ENCODE assay signal across 9 cellular contexts in genomic region chr6:150813319-150813992, GRCh38. TPM values are rescaled to one million over a fixed set of nuclear protein-coding genes. Genes with fewer than 3 reads are reported as not detected.
A peak's percentile ranks its signal among the peaks of the same experiment; 100 is the strongest.
DNase-seq lines count a peak whose midpoint lies in the region; ATAC-seq and TF ChIP-seq lines count a peak whose summit lies in the region.
"Had no signal": no experiment of that assay in that cellular context is flagged by ENCODE, and none has a peak within 500 bp of the region (broad histone marks: within the 10 kb centered on the region; RNA-seq: fewer than 3 reads in every experiment).

No MANE protein-coding gene starts in this region.

- ATAC-seq in activated CD8-positive, alpha-beta T cell treated with anti-CD3 and anti-CD28 coated beads for 36 hours = peak; percentile 84
- no peak for ATAC-seq in activated CD8-positive, alpha-beta T cell treated with anti-CD3 and anti-CD28 coated beads, Interleukin-2, amount 10 ng/mL, durations not matched to agents 7 days and 5 days
- ATAC-seq in HG02973 (IDR thresholded peaks at IDR 0.05; ENCODE audit: unreplicated experiment) (peak; percentile 58), heart left ventricle (peak; percentile 11 to 48 (median 32))

- peaks cover 25% of the 10 kb centered on the region for H3K4me1 Mint-ChIP-seq in activated CD8-positive, alpha-beta T cell treated with anti-CD3 and anti-CD28 coated beads for 36 hours (ENCODE audit: low read depth)
- H3K4me1 Mint-ChIP-seq in activated CD8-positive, alpha-beta T cell treated with anti-CD3 and anti-CD28 coated beads, Interleukin-2, amount 10 ng/mL, durations not matched to agents 7 days and 5 days (ENCODE audit: low read depth) = peaks cover 6% of the 10 kb centered on the region
- peaks cover 8% of the 10 kb centered on the region for H3K4me1 Mint-ChIP-seq in activated CD4-positive, alpha-beta T cell treated with anti-CD3 and anti-CD28 coated beads, Interleukin-2, amount 10 ng/mL, durations not matched to agents 24 days and 14 days

- intact Hi-C loops in activated CD8-positive, alpha-beta T cell treated with anti-CD3 and anti-CD28 coated beads for 36 hours (cut with micrococcal nuclease) = loop anchor here (5.0 to 10.0 kb wide), 2 partner anchors 299 to 731 kb away; no protein-coding TSS in a partner anchor
- intact Hi-C loops in activated CD4-positive, alpha-beta T cell treated with anti-CD3 and anti-CD28 coated beads, Interleukin-2, amount 10 ng/mL, durations not matched to agents 24 days and 14 days (cut with micrococcal nuclease) = loop anchor here (10.0 kb wide), 3 partner anchors 129 to 879 kb away; no protein-coding TSS in a partner anchor
- intact Hi-C loops in heart left ventricle (cut with DNase I) (loop anchor here in 9 of 10 donors (1.0 to 10.0 kb wide), 10 partner anchors 126 to 879 kb away; partner anchors contain the start of gene PLEKHG1 (in 1 of the 9)), lower leg skin (cut with DNase I; ENCODE audit: low total_unique reads) (loop anchor here (5.0 to 10.0 kb wide), 2 partner anchors 396 to 739 kb away; no protein-coding TSS in a partner anchor)

- no peaks in the 10 kb centered on the region for H3K36me3 Mint-ChIP-seq in activated CD8-positive, alpha-beta T cell treated with anti-CD3 and anti-CD28 coated beads for 36 hours (ENCODE audit: low read depth)
- H3K36me3 Mint-ChIP-seq in activated CD8-positive, alpha-beta T cell treated with anti-CD3 and anti-CD28 coated beads, Interleukin-2, amount 10 ng/mL, durations not matched to agents 7 days and 5 days (ENCODE audit: low read depth) = no peaks in the 10 kb centered on the region
- no peaks in the 10 kb centered on the region for H3K36me3 Mint-ChIP-seq in activated CD4-positive, alpha-beta T cell treated with anti-CD3 and anti-CD28 coated beads, Interleukin-2, amount 10 ng/mL, durations not matched to agents 24 days and 14 days (ENCODE audit: low read depth)

- POLR2A ChIA-PET in activated CD8-positive, alpha-beta T cell treated with anti-CD3 and anti-CD28 coated beads for 36 hours (lab: Charles Lee) = no interaction called here
- POLR2A ChIA-PET in activated CD8-positive, alpha-beta T cell treated with anti-CD3 and anti-CD28 coated beads, Interleukin-2, amount 10 ng/mL, durations not matched to agents 7 days and 5 days (lab: Charles Lee) = no interaction called here

- H3K27me3 Mint-ChIP-seq in activated CD8-positive, alpha-beta T cell treated with anti-CD3 and anti-CD28 coated beads for 36 hours = peaks cover 5% of the 10 kb centered on the region
- peaks cover 10% of the 10 kb centered on the region for H3K27me3 Mint-ChIP-seq in activated CD8-positive, alpha-beta T cell treated with anti-CD3 and anti-CD28 coated beads, Interleukin-2, amount 10 ng/mL, durations not matched to agents 7 days and 5 days (ENCODE audit: low read depth)
- peaks cover 8% of the 10 kb centered on the region for H3K27me3 Mint-ChIP-seq in activated CD4-positive, alpha-beta T cell treated with anti-CD3 and anti-CD28 coated beads, Interleukin-2, amount 10 ng/mL, durations not matched to agents 24 days and 14 days

- peak overlapping the region; percentile 8 for H3K4me3 Mint-ChIP-seq in activated CD8-positive, alpha-beta T cell treated with anti-CD3 and anti-CD28 coated beads for 36 hours
- H3K4me3 Mint-ChIP-seq in activated CD8-positive, alpha-beta T cell treated with anti-CD3 and anti-CD28 coated beads, Interleukin-2, amount 10 ng/mL, durations not matched to agents 7 days and 5 days = no peak overlapping the region
- H3K4me3 Mint-ChIP-seq in activated CD4-positive, alpha-beta T cell treated with anti-CD3 and anti-CD28 coated beads, Interleukin-2, amount 10 ng/mL, durations not matched to agents 24 days and 14 days = no peak overlapping the region

- H3K27ac ChIP-seq in heart left ventricle = peak overlapping the region; percentile 4 to 75 (median 60)

- no peaks in the 10 kb centered on the region for H3K27me3 ChIP-seq in heart left ventricle
- H3K27me3 ChIP-seq: BLaER1 treated with 17β-estradiol and CSF1 and Interleukin-3, amounts not matched to agents 10 nM and 100 nM had no signal

- H3K9me3 ChIP-seq in heart left ventricle = no peaks in the 10 kb centered on the region
- H3K9me3 ChIP-seq: BLaER1 treated with 17β-estradiol and CSF1 and Interleukin-3, amounts not matched to agents 10 nM and 100 nM had no signal

- no peak for TF ChIP-seq CTCF in activated CD8-positive, alpha-beta T cell treated with anti-CD3 and anti-CD28 coated beads for 36 hours (IDR thresholded peaks at IDR 0.05)
- no peak for TF ChIP-seq CTCF in heart left ventricle (IDR thresholded peaks at IDR 0.05)
- TF ChIP-seq CTCF in lower leg skin (IDR thresholded peaks at IDR 0.05) = no peak

- TF ChIP-seq POLR2A in heart left ventricle (IDR thresholded peaks at IDR 0.05) = no peak
- TF ChIP-seq POLR2A in lower leg skin (IDR thresholded peaks at IDR 0.05) = no peak

- peak overlapping the region; percentile 90 for H3K27ac Mint-ChIP-seq in activated CD8-positive, alpha-beta T cell treated with anti-CD3 and anti-CD28 coated beads for 36 hours
- H3K27ac Mint-ChIP-seq in activated CD8-positive, alpha-beta T cell treated with anti-CD3 and anti-CD28 coated beads, Interleukin-2, amount 10 ng/mL, durations not matched to agents 7 days and 5 days = no peak overlapping the region
- H3K27ac Mint-ChIP-seq in activated CD4-positive, alpha-beta T cell treated with anti-CD3 and anti-CD28 coated beads, Interleukin-2, amount 10 ng/mL, durations not matched to agents 24 days and 14 days = peak overlapping the region; percentile 56

- H3K4me1 ChIP-seq in heart left ventricle = peaks cover 0 to 25% (median 6%) of the 10 kb centered on the region in 12 donors

- CTCF ChIA-PET in activated CD8-positive, alpha-beta T cell treated with anti-CD3 and anti-CD28 coated beads for 36 hours (lab: Charles Lee) = interaction anchor here (0.8 to 6.1 kb wide), 8 partner anchors 128 to 743 kb away, joined by 3 to 105 read pairs (median 5); no protein-coding TSS in a partner anchor
- CTCF ChIA-PET in activated CD8-positive, alpha-beta T cell treated with anti-CD3 and anti-CD28 coated beads, Interleukin-2, amount 10 ng/mL, durations not matched to agents 7 days and 5 days (lab: Charles Lee) = interaction anchor here (1.0 to 5.9 kb wide), 3 partner anchors 231 to 511 kb away, joined by 4 to 137 read pairs (median 4); no protein-coding TSS in a partner anchor

- H3K36me3 ChIP-seq in heart left ventricle = peaks cover 0 to 37% (median 24%) of the 10 kb centered on the region in 9 donors

- 37 to 41% (median 40%) methylated on average over 9 of the region's 9 CpGs for WGBS in heart left ventricle, 4 donors
- WGBS in lower leg skin, 2 donors = 26 to 28% methylated on average over 9 of the region's 9 CpGs

- H3K9me3 Mint-ChIP-seq in activated CD8-positive, alpha-beta T cell treated with anti-CD3 and anti-CD28 coated beads for 36 hours = no peaks in the 10 kb centered on the region
- no peaks in the 10 kb centered on the region for H3K9me3 Mint-ChIP-seq in activated CD8-positive, alpha-beta T cell treated with anti-CD3 and anti-CD28 coated beads, Interleukin-2, amount 10 ng/mL, durations not matched to agents 7 days and 5 days (ENCODE audit: insufficient read depth)
- no peaks in the 10 kb centered on the region for H3K9me3 Mint-ChIP-seq in activated CD4-positive, alpha-beta T cell treated with anti-CD3 and anti-CD28 coated beads, Interleukin-2, amount 10 ng/mL, durations not matched to agents 24 days and 14 days

- no peak overlapping the region for H3K4me3 ChIP-seq in heart left ventricle
- H3K4me3 ChIP-seq in lower leg skin (ENCODE audit: low read depth, poor library complexity, severe bottlenecking) = no peak overlapping the region
- H3K4me3 ChIP-seq: BLaER1 treated with 17β-estradiol and CSF1 and Interleukin-3, amounts not matched to agents 10 nM and 100 nM had no signal

- peak; percentile 72 for DNase-seq in activated CD8-positive, alpha-beta T cell treated with anti-CD3 and anti-CD28 coated beads for 36 hours
- DNase-seq in activated CD8-positive, alpha-beta T cell treated with anti-CD3 and anti-CD28 coated beads, Interleukin-2, amount 10 ng/mL, durations not matched to agents 7 days and 5 days = no peak
- no peak for DNase-seq in activated CD4-positive, alpha-beta T cell treated with anti-CD3 and anti-CD28 coated beads, Interleukin-2, amount 10 ng/mL, durations not matched to agents 24 days and 14 days
- DNase-seq in heart left ventricle (no peak), hepatic stellate cell (ENCODE audit: low spot score) (no peak), lower leg skin (ENCODE audit: low spot score in 2 of 2) (no peak)
- peak; percentile 71 for DNase-seq in stimulated activated CD8-positive, alpha-beta memory T cell treated with anti-CD3 and anti-CD28 coated beads, Interleukin-4, amount 100 ng/mL, for 48 hours

RNA-seq across cellular contexts. Expression of gene MTHFD1L, which starts 52.0 kb away (rescaled TPM):
- total RNA-seq in activated CD8-positive, alpha-beta T cell treated with anti-CD3 and anti-CD28 coated beads for 36 hours = 100 to 1,000 TPM; 155 to 158 TPM
- 10 to 100 TPM; 59.7 to 62.3 TPM for total RNA-seq in activated CD8-positive, alpha-beta T cell treated with anti-CD3 and anti-CD28 coated beads, Interleukin-2, amount 10 ng/mL, durations not matched to agents 7 days and 5 days
- 136 and 137 TPM in 2 replicates for total RNA-seq in activated CD4-positive, alpha-beta T cell treated with anti-CD3 and anti-CD28 coated beads, Interleukin-2, amount 10 ng/mL, durations not matched to agents 24 days and 14 days
- total RNA-seq in heart left ventricle (10 to 100 TPM in 1 of 9 donors, 1 to 10 TPM in 8; 1.8 to 13.2 (median 4.2) TPM), lower leg skin (1 to 10 TPM; 2.1 to 7.1 (median 4.4) TPM)
- polyA plus RNA-seq in heart left ventricle = 1 to 10 TPM; 1.1 to 9.1 TPM

Comparison
In these comparisons a context has a peak if more than half of its experiments do, and no peak if none do; other contexts are left out.
1. DNase-seq: peak in activated CD8-positive, alpha-beta T cell treated with anti-CD3 and anti-CD28 coated beads for 36 hours (single experiment) and stimulated activated CD8-positive, alpha-beta memory T cell treated with anti-CD3 and anti-CD28 coated beads, Interleukin-4, amount 100 ng/mL, for 48 hours (single experiment); none in activated CD8-positive, alpha-beta T cell treated with anti-CD3 and anti-CD28 coated beads, Interleukin-2, amount 10 ng/mL, durations not matched to agents 7 days and 5 days (single experiment), activated CD4-positive, alpha-beta T cell treated with anti-CD3 and anti-CD28 coated beads, Interleukin-2, amount 10 ng/mL, durations not matched to agents 24 days and 14 days (single experiment), heart left ventricle (0 of 5), hepatic stellate cell (single experiment) and lower leg skin (0 of 2).